ENCODE assay signal across 16 cellular contexts in the genomic region with DNA sequence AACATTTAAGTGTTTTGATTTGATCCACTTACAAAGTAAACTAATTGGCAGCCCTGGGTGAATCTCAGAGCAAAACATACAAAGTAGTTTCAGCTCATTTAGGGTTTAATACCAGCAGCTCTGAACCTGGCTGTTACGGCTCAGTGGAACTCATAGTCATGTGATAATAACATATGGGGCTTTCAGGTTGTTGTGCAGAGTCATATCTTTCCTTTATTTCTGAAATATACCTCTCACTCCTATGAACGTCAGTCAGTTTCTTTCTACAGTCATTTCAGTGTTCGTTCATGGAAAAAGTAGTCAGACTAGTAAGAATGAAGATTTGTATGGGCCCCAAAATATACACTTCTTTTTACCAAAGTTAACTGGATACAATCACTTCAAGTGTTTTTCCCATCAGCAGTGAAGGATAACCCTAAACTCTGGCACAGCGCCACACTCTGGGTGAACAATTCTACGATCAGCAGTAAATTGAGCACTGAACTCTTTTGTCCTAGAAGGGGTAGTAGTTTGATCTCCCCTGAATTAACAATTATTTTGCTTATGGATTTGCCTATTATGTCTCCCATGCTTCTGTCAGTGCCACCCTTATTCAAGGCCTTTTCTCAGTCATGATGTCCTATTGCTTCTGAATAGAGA.
DNase-seq lines count a peak whose midpoint lies in the region; ATAC-seq, FAIRE-seq and TF ChIP-seq lines count a peak whose summit lies in the region.
"Had no signal": no experiment of that assay in that cellular context is flagged by ENCODE, and none has a peak within 500 bp of the region (broad histone marks: within the 10 kb centered on the region; RNA-seq: fewer than 3 reads in every experiment).

No MANE protein-coding gene starts in this region.

- FAIRE-seq in urothelium cell line (lab: Jason Lieb, UNC) = no peak

- H3K9me3 ChIP-seq in neuronal stem cell (replicated peaks in 1 of 2; ENCODE audit: control insufficient read depth in 2 of 2, insufficient read depth in 1 of 2, low read depth in 1 of 2, low read length in 2 of 2) = no peaks in the 10 kb centered on the region
- H3K9me3 ChIP-seq: adrenal gland, SJCRH30 had no signal

- H2AFZ ChIP-seq in neuronal stem cell (ENCODE audit: low read length) = no peak overlapping the region
- H2AFZ ChIP-seq: GM23248 had no signal

- no peak overlapping the region for H3K4me3 ChIP-seq in neuronal stem cell (ENCODE audit: low read length in 2 of 2)
- H3K4me3 ChIP-seq: adrenal gland, GM23248, SJCRH30 had no signal

- no peak overlapping the region for H2BK12ac ChIP-seq in neuronal stem cell (ENCODE audit: low read length)

- H2AK5ac ChIP-seq in neuronal stem cell (ENCODE audit: low read depth, low read length) = no peak overlapping the region

- H3K27me3 ChIP-seq in neuronal stem cell (ENCODE audit: control insufficient read depth in 3 of 3, insufficient read depth in 3 of 3, low read depth in 1 of 3, low read length in 3 of 3) = no peaks in the 10 kb centered on the region
- H3K27me3 ChIP-seq: adrenal gland, SJCRH30 had no signal

- no peak overlapping the region for H3K4ac ChIP-seq in neuronal stem cell (ENCODE audit: low read length)

- no peak overlapping the region for H4K91ac ChIP-seq in neuronal stem cell (ENCODE audit: low read depth, low read length, poor library complexity)

- DNase-seq in GM13977 (ENCODE audit: low spot score) = peak; percentile 31
- DNase-seq in urothelium cell line (ENCODE audit: low spot score) = no peak
- DNase-seq in neuronal stem cell (ENCODE audit: low spot score) = no peak
- DNase-seq in GDM1 (lab: John Stamatoyannopoulos, UW) = no peak
- no peak for DNase-seq in KBM-7
- DNase-seq: activated CD4-positive, alpha-beta memory T cell treated with anti-CD3 and anti-CD28 coated beads, Interleukin-2, amount 10 ng/mL, durations not matched to agents 7 days and 5 days; adrenal gland; CD4-positive, CD25-positive, alpha-beta regulatory T cell; GM23248; immature natural killer cell; NCI-H1092 treated with DMSO at 0.1 percent for 48 hours; SJCRH30; stimulated activated CD4-positive, alpha-beta T cell treated with anti-CD3 and anti-CD28 coated beads, Interleukin-2, amount 100 ng/mL, for 48 hours had no signal

- no peak overlapping the region for H3K23ac ChIP-seq in neuronal stem cell (ENCODE audit: low read depth, low read length, poor library complexity)

- TF ChIP-seq CTCF in GM13977 (IDR thresholded peaks at IDR 0.05; ENCODE audit: extremely low read depth, insufficient read depth, missing control alignments) = no peak

- no peak overlapping the region for H3K27ac ChIP-seq in neuronal stem cell (replicated peaks; ENCODE audit: low read length)
- H3K27ac ChIP-seq: adrenal gland, GM23248, SJCRH30 had no signal

- H3K18ac ChIP-seq in neuronal stem cell (ENCODE audit: low read length) = no peak overlapping the region

- H3K14ac ChIP-seq in neuronal stem cell (ENCODE audit: low read length) = no peak overlapping the region

- H2BK15ac ChIP-seq in neuronal stem cell (ENCODE audit: low read length) = no peak overlapping the region

- no peak overlapping the region for H3K9ac ChIP-seq in neuronal stem cell (ENCODE audit: low read depth, low read length, poor library complexity)
- H3K9ac ChIP-seq: GM23248 had no signal

- in situ Hi-C loops in GM13977 (cut with MboI; ENCODE audit: low pct_unique_long_range_greater_than_20kb, low sequenced_read_pairs, unreplicated experiment) (no loop called here), KBM-7 (cut with MboI; ENCODE audit: low pct_unique_long_range_greater_than_20kb, low sequenced_read_pairs) (no loop called here)

- no peaks in the 10 kb centered on the region for H3K79me1 ChIP-seq in neuronal stem cell (ENCODE audit: low read depth, low read length)

- H4K8ac ChIP-seq in neuronal stem cell (ENCODE audit: low read depth, low read length) = no peak overlapping the region

- H3K36me3 ChIP-seq in neuronal stem cell (replicated peaks in 1 of 2; ENCODE audit: control insufficient read depth in 2 of 2, insufficient read depth in 2 of 2, low read length in 2 of 2) = no peaks in the 10 kb centered on the region
- H3K36me3 ChIP-seq: adrenal gland, SJCRH30 had no signal

- no CpG with 5 or more reads among the region's 5 CpGs for WGBS in neuronal stem cell (ENCODE audit: extremely low coverage in 2 of 2, insufficient read length in 2 of 2, insufficient replicate concordance in 1 of 2), 2 donors

- H3K4me2 ChIP-seq in neuronal stem cell (ENCODE audit: insufficient read depth, low read length, poor library complexity, severe bottlenecking) = no peak overlapping the region

- H3K4me1 ChIP-seq in neuronal stem cell (ENCODE audit: control insufficient read depth in 2 of 2, insufficient read depth in 1 of 2, low read depth in 1 of 2, low read length in 2 of 2) = peaks cover 0 to 2% of the 10 kb centered on the region in 2 donors
- H3K4me1 ChIP-seq: adrenal gland, SJCRH30 had no signal

- no peak overlapping the region for H2BK5ac ChIP-seq in neuronal stem cell (ENCODE audit: low read length)

- H2BK120ac ChIP-seq in neuronal stem cell (ENCODE audit: low read depth, low read length) = no peak overlapping the region

- ATAC-seq in GM19438 (IDR thresholded peaks at IDR 0.05; ENCODE audit: low read depth, unreplicated experiment) (peak; percentile 85), HG02852 (IDR thresholded peaks at IDR 0.05; ENCODE audit: unreplicated experiment) (peak; percentile 98), HG03575 (IDR thresholded peaks at IDR 0.05; ENCODE audit: extremely low read depth, insufficient number of reproducible peaks, low FRiP score, unreplicated experiment) (peak; percentile 93)
